In the genomic region with DNA sequence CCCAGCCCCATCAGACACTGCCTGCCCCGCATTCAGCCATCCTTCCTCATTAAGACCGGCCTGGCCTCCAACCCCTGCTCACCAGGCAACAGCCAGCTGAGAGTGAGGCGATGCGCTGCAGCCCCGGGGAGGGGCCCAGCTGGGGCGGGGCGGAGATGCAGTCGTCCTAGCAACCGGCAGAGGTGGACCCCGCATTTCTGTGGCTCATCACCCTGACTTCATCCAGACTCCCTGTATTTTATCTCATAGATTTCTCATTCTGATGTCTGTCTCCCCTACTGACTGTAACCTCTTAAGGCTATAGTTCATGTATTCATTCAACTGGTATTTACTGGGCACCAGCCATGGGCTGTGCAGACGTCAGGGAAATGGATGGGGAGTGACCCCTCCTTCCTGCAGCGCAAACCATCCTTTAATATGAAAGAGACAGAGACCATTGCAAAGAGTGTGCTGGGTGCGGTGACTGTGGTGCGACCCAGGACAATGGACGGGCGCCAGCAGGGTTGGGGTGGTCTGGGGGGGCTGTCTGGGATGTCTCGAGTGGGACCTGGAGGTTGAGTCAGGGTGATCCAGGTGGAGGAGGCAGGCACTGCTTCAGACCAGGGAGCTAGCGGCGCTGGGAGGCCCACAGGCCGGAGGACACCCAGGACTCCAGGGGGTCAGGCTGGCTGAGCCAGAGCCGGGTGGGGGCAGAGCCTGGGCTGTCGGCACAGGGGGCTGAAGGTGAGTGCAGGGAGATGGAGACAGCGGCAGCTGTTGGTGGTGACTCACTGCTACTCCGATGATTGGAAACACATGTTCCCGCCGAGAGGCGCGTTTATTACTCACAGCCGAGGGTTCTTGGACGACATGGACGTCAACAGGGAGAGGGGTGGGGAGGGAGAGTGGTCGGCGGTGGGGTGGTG, we compare ENCODE assay signal across 8 cellular contexts. TPM values are rescaled to one million over a fixed set of nuclear protein-coding genes. Genes with fewer than 3 reads are reported as not detected.
DNase-seq lines count a peak whose midpoint lies in the region; ATAC-seq, FAIRE-seq and TF ChIP-seq lines count a peak whose summit lies in the region.

No MANE protein-coding gene starts in this region.

- H3K9me3 Mint-ChIP-seq in stimulated activated naive CD8-positive, alpha-beta T cell treated with anti-CD3 and anti-CD28 coated beads, Interleukin-15, amount 100 ng/mL, for 72 hours = no peaks in the 10 kb centered on the region
- no peaks in the 10 kb centered on the region for H3K9me3 Mint-ChIP-seq in chondrocyte (ENCODE audit: low read depth)

- no peak for DNase-seq in stimulated activated naive CD8-positive, alpha-beta T cell treated with anti-CD3 and anti-CD28 coated beads, Interleukin-15, amount 100 ng/mL, for 72 hours
- DNase-seq in stimulated activated naive CD8-positive, alpha-beta T cell treated with anti-CD3 and anti-CD28 coated beads, Interleukin-15, Interleukin-2, amounts not matched to agents 100 U/mL and 50 U/mL, for 24 hours = no peak
- no peak for DNase-seq in chondrocyte (ENCODE audit: low spot score)
- peak; percentile 58 for DNase-seq in mucosa of gallbladder (ENCODE audit: low spot score)
- no peak for DNase-seq in D721Med (ENCODE audit: insufficient read length, low spot score)
- no peak for DNase-seq in NAMALWA (ENCODE audit: low spot score)
- no peak for DNase-seq in LoVo (ENCODE audit: low spot score)

- ATAC-seq in stimulated activated naive CD8-positive, alpha-beta T cell treated with anti-CD3 and anti-CD28 coated beads, Interleukin-15, amount 100 ng/mL, for 72 hours = no peak
- no peak for ATAC-seq in stimulated activated naive CD8-positive, alpha-beta T cell treated with anti-CD3 and anti-CD28 coated beads, Interleukin-15, Interleukin-2, amounts not matched to agents 100 U/mL and 50 U/mL, for 24 hours
- ATAC-seq in HG03108 (IDR thresholded peaks at IDR 0.05; ENCODE audit: unreplicated experiment) = no peak

- H3K27me3 Mint-ChIP-seq in stimulated activated naive CD8-positive, alpha-beta T cell treated with anti-CD3 and anti-CD28 coated beads, Interleukin-15, amount 100 ng/mL, for 72 hours = no peaks in the 10 kb centered on the region
- no peaks in the 10 kb centered on the region for H3K27me3 Mint-ChIP-seq in chondrocyte (ENCODE audit: low read depth)

- H3K27ac Mint-ChIP-seq in stimulated activated naive CD8-positive, alpha-beta T cell treated with anti-CD3 and anti-CD28 coated beads, Interleukin-15, amount 100 ng/mL, for 72 hours = peak overlapping the region; percentile 53 to 79
- H3K27ac Mint-ChIP-seq in chondrocyte (ENCODE audit: unreplicated experiment) = peak overlapping the region; percentile 100

- TF ChIP-seq CTCF in chondrocyte (IDR thresholded peaks at IDR 0.05) (no peak), D721Med (IDR thresholded peaks at IDR 0.05; ENCODE audit: insufficient read depth, missing control alignments) (no peak)

- H3K36me3 Mint-ChIP-seq in chondrocyte (ENCODE audit: low read depth) = no peaks in the 10 kb centered on the region

- peaks cover 15% of the 10 kb centered on the region for H3K4me1 Mint-ChIP-seq in stimulated activated naive CD8-positive, alpha-beta T cell treated with anti-CD3 and anti-CD28 coated beads, Interleukin-15, amount 100 ng/mL, for 72 hours
- peaks cover 62% of the 10 kb centered on the region for H3K4me1 Mint-ChIP-seq in chondrocyte (ENCODE audit: low read depth)

- no peak overlapping the region for H3K4me3 Mint-ChIP-seq in stimulated activated naive CD8-positive, alpha-beta T cell treated with anti-CD3 and anti-CD28 coated beads, Interleukin-15, amount 100 ng/mL, for 72 hours
- peak overlapping the region; percentile 36 for H3K4me3 Mint-ChIP-seq in chondrocyte (ENCODE audit: unreplicated experiment)

- no peak for FAIRE-seq in D721Med (lab: Jason Lieb, UNC)

RNA-seq across cellular contexts. Expression of a gene that starts 10.5 kb away (rescaled TPM):
- 429 to 540 TPM (median 535 TPM) in 3 replicates for total RNA-seq in chondrocyte
- 377 TPM for total RNA-seq in mucosa of gallbladder

RNA-seq across cellular contexts. Expression of a gene that starts 32.7 kb away (rescaled TPM):
- 0.67 to 2.3 TPM (median 1.3 TPM) in 3 replicates for total RNA-seq in chondrocyte
- total RNA-seq in mucosa of gallbladder = 5.2 TPM

RNA-seq across cellular contexts. Expression of a gene that starts 44.1 kb away (rescaled TPM):
- total RNA-seq in chondrocyte = 120 to 177 TPM (median 127 TPM) in 3 replicates
- total RNA-seq in mucosa of gallbladder = 761 TPM
